1 cellular context compared by ENCODE assay signal in the genomic region with DNA sequence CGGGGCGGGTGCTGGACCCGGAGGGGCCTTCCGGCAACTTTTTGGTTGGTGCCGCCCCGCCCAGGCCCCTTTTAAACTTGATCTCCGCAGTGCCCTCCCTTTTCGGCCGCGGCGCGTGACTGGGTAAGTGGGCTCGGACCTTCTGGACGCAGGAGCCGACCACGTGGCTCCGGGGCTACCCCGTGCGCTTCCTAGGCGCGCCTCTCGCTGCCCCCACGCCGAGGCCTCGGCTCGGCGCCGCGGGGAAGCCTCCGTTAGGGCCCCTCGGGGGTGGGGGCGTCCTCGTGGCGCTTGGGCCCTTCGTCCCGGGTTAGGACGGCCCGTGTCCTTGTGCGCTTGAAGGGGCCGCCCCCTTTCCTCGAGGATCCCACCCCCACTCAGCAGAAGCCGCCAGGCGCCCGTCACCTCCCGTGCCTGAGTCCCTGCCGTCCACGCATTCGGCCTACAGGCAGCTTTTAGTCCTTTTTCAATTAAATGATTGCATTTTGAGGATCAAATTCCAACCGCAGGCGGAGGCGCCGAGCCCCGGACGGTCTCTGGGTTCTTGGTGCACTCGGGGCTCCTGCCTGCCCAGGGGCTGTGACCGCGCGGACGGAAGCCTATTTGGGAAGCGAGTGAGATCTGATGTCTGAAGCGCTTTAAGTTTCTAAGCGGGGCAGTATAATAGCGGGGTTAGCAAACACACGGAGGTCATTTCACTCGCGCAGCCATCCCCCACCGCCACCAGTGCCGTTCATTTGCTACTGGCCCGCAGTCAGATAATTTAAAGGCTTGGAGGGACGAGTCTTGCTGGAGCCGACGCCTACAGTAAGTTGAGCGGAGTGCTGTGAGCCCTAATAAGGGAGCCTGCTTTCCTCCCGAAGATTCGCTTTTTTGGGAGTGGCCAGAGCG.
TF ChIP-seq lines count a peak whose summit lies in the region.

No MANE protein-coding gene starts in this region.

TF ChIP-seq in HepG2, 621 proteins besides CTCF, POLR2A, EP300 and RAD21 (continued from another document and continues in another):
- TF ChIP-seq, protein P1, sequence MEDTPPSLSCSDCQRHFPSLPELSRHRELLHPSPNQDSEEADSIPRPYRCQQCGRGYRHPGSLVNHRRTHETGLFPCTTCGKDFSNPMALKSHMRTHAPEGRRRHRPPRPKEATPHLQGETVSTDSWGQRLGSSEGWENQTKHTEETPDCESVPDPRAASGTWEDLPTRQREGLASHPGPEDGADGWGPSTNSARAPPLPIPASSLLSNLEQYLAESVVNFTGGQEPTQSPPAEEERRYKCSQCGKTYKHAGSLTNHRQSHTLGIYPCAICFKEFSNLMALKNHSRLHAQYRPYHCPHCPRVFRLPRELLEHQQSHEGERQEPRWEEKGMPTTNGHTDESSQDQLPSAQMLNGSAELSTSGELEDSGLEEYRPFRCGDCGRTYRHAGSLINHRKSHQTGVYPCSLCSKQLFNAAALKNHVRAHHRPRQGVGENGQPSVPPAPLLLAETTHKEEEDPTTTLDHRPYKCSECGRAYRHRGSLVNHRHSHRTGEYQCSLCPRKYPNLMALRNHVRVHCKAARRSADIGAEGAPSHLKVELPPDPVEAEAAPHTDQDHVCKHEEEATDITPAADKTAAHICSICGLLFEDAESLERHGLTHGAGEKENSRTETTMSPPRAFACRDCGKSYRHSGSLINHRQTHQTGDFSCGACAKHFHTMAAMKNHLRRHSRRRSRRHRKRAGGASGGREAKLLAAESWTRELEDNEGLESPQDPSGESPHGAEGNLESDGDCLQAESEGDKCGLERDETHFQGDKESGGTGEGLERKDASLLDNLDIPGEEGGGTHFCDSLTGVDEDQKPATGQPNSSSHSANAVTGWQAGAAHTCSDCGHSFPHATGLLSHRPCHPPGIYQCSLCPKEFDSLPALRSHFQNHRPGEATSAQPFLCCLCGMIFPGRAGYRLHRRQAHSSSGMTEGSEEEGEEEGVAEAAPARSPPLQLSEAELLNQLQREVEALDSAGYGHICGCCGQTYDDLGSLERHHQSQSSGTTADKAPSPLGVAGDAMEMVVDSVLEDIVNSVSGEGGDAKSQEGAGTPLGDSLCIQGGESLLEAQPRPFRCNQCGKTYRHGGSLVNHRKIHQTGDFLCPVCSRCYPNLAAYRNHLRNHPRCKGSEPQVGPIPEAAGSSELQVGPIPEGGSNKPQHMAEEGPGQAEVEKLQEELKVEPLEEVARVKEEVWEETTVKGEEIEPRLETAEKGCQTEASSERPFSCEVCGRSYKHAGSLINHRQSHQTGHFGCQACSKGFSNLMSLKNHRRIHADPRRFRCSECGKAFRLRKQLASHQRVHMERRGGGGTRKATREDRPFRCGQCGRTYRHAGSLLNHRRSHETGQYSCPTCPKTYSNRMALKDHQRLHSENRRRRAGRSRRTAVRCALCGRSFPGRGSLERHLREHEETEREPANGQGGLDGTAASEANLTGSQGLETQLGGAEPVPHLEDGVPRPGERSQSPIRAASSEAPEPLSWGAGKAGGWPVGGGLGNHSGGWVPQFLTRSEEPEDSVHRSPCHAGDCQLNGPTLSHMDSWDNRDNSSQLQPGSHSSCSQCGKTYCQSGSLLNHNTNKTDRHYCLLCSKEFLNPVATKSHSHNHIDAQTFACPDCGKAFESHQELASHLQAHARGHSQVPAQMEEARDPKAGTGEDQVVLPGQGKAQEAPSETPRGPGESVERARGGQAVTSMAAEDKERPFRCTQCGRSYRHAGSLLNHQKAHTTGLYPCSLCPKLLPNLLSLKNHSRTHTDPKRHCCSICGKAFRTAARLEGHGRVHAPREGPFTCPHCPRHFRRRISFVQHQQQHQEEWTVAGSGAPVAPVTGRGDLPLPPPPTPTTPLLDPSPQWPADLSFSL (CRISPR knock-in tag; IDR thresholded peaks at IDR 0.05) = 0 out of 2 replicates have a peak, but pooled peaks have one; percentile 20
- TF ChIP-seq CHD2 (IDR thresholded peaks at IDR 0.05; ENCODE audit: low read depth, low read length) = no peak
- no peak; the same call in 1 of the 2 replicates for TF ChIP-seq ZNF253 (CRISPR knock-in tag; IDR thresholded peaks at IDR 0.05; ENCODE audit: borderline replicate concordance)
- TF ChIP-seq, protein P2, sequence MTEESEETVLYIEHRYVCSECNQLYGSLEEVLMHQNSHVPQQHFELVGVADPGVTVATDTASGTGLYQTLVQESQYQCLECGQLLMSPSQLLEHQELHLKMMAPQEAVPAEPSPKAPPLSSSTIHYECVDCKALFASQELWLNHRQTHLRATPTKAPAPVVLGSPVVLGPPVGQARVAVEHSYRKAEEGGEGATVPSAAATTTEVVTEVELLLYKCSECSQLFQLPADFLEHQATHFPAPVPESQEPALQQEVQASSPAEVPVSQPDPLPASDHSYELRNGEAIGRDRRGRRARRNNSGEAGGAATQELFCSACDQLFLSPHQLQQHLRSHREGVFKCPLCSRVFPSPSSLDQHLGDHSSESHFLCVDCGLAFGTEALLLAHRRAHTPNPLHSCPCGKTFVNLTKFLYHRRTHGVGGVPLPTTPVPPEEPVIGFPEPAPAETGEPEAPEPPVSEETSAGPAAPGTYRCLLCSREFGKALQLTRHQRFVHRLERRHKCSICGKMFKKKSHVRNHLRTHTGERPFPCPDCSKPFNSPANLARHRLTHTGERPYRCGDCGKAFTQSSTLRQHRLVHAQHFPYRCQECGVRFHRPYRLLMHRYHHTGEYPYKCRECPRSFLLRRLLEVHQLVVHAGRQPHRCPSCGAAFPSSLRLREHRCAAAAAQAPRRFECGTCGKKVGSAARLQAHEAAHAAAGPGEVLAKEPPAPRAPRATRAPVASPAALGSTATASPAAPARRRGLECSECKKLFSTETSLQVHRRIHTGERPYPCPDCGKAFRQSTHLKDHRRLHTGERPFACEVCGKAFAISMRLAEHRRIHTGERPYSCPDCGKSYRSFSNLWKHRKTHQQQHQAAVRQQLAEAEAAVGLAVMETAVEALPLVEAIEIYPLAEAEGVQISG (CRISPR knock-in tag; IDR thresholded peaks at IDR 0.05) = peak; percentile 77
- TF ChIP-seq ZNF343 (CRISPR knock-in tag; IDR thresholded peaks at IDR 0.05) = 0 out of 2 replicates have a peak, but pooled peaks have one; percentile 38
- TF ChIP-seq ZNF317 (CRISPR knock-in tag; IDR thresholded peaks at IDR 0.05) = peak; percentile 64
- TF ChIP-seq SAFB2 (CRISPR knock-in tag; IDR thresholded peaks at IDR 0.05; ENCODE audit: borderline replicate concordance, low read depth) = no peak
- TF ChIP-seq, protein P3, sequence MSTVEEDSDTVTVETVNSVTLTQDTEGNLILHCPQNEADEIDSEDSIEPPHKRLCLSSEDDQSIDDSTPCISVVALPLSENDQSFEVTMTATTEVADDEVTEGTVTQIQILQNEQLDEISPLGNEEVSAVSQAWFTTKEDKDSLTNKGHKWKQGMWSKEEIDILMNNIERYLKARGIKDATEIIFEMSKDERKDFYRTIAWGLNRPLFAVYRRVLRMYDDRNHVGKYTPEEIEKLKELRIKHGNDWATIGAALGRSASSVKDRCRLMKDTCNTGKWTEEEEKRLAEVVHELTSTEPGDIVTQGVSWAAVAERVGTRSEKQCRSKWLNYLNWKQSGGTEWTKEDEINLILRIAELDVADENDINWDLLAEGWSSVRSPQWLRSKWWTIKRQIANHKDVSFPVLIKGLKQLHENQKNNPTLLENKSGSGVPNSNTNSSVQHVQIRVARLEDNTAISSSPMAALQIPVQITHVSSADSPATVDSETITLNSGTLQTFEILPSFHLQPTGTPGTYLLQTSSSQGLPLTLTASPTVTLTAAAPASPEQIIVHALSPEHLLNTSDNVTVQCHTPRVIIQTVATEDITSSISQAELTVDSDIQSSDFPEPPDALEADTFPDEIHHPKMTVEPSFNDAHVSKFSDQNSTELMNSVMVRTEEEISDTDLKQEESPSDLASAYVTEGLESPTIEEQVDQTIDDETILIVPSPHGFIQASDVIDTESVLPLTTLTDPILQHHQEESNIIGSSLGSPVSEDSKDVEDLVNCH (CRISPR knock-in tag; IDR thresholded peaks at IDR 0.05) = 0 out of 2 replicates have a peak, but pooled peaks have one; percentile 65
- no peak; the same call in none of the 2 replicates for TF ChIP-seq HNF4A (CRISPR knock-in tag; IDR thresholded peaks at IDR 0.05)
- no peak for TF ChIP-seq MZF1 (CRISPR knock-in tag; IDR thresholded peaks at IDR 0.05; ENCODE audit: borderline replicate concordance)
- no peak for TF ChIP-seq KDM3A (CRISPR knock-in tag; IDR thresholded peaks at IDR 0.05; ENCODE audit: low read depth)
- no peak for TF ChIP-seq GTF2F1 (IDR thresholded peaks at IDR 0.05; ENCODE audit: low read length)
- peak; percentile 66; the same call in 1 of the 2 replicates for TF ChIP-seq ZSCAN9 (CRISPR knock-in tag; IDR thresholded peaks at IDR 0.05; ENCODE audit: borderline replicate concordance)
- peak; percentile 70 for TF ChIP-seq ZMYM4 (CRISPR knock-in tag; IDR thresholded peaks at IDR 0.05)
- no peak for TF ChIP-seq ZNF510 (CRISPR knock-in tag; IDR thresholded peaks at IDR 0.05; ENCODE audit: low read depth)
- no peak; the same call in 1 of the 2 replicates for TF ChIP-seq ZNF772 (CRISPR knock-in tag; IDR thresholded peaks at IDR 0.05)
- TF ChIP-seq SMARCC2 (IDR thresholded peaks at IDR 0.05) = no peak
- TF ChIP-seq ZKSCAN8 (CRISPR knock-in tag; IDR thresholded peaks at IDR 0.05; ENCODE audit: borderline replicate concordance) = no peak
- no peak for TF ChIP-seq KLF9 (CRISPR knock-in tag; IDR thresholded peaks at IDR 0.05; ENCODE audit: low read depth)
- no peak for TF ChIP-seq ZBTB21 (CRISPR knock-in tag; IDR thresholded peaks at IDR 0.05)
- 0 out of 2 replicates have a peak, but pooled peaks have one; percentile 46 for TF ChIP-seq ZFAT (CRISPR knock-in tag; conservative IDR thresholded peaks at IDR 0.05)
- peak; percentile 66; the same call in 1 of the 2 replicates for TF ChIP-seq KLF6 (CRISPR knock-in tag; IDR thresholded peaks at IDR 0.05)
- TF ChIP-seq ZNF598 (CRISPR knock-in tag; IDR thresholded peaks at IDR 0.05; ENCODE audit: borderline replicate concordance) = 0 out of 2 replicates have a peak, but pooled peaks have one; percentile 60
- TF ChIP-seq BRCA1 (CRISPR knock-in tag; IDR thresholded peaks at IDR 0.05) = peak; percentile 85; the same call in 1 of the 2 replicates
- 0 out of 2 replicates have a peak, but pooled peaks have one; percentile 24 for TF ChIP-seq ZNF678 (CRISPR knock-in tag; IDR thresholded peaks at IDR 0.05)
- TF ChIP-seq CREM (IDR thresholded peaks at IDR 0.05) = 0 out of 2 replicates have a peak, but pooled peaks have one; percentile 26
- no peak for TF ChIP-seq CREM (CRISPR knock-in tag; IDR thresholded peaks at IDR 0.05)
- TF ChIP-seq ZNF7 (CRISPR knock-in tag; IDR thresholded peaks at IDR 0.05) = no peak
- TF ChIP-seq ZNF746 (CRISPR knock-in tag; IDR thresholded peaks at IDR 0.05) = 0 out of 2 replicates have a peak, but pooled peaks have one; percentile 6
- TF ChIP-seq ZNF660 (CRISPR knock-in tag; IDR thresholded peaks at IDR 0.05; ENCODE audit: borderline replicate concordance, low read depth) = no peak
- TF ChIP-seq KMT2B (CRISPR knock-in tag; IDR thresholded peaks at IDR 0.05) = peak; percentile 78
- no peak for TF ChIP-seq KDM6A (CRISPR knock-in tag; IDR thresholded peaks at IDR 0.05; ENCODE audit: low read depth)
- no peak for TF ChIP-seq KAT7 (CRISPR knock-in tag; IDR thresholded peaks at IDR 0.05; ENCODE audit: borderline replicate concordance)
- TF ChIP-seq, protein P4, sequence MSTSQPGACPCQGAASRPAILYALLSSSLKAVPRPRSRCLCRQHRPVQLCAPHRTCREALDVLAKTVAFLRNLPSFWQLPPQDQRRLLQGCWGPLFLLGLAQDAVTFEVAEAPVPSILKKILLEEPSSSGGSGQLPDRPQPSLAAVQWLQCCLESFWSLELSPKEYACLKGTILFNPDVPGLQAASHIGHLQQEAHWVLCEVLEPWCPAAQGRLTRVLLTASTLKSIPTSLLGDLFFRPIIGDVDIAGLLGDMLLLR (CRISPR knock-in tag; IDR thresholded peaks at IDR 0.05) = peak; percentile 57
- TF ChIP-seq U2AF1 (optimal IDR thresholded peaks at IDR 0.05; ENCODE audit: low read depth, low read length) = peak; percentile 19
- TF ChIP-seq NR2F1 (CRISPR knock-in tag; IDR thresholded peaks at IDR 0.05) = no peak
- TF ChIP-seq ZNF644 (CRISPR knock-in tag; IDR thresholded peaks at IDR 0.05; ENCODE audit: low read depth) = no peak
- TF ChIP-seq ZNF549 (CRISPR knock-in tag; IDR thresholded peaks at IDR 0.05) = no peak
- TF ChIP-seq HMG20B (CRISPR knock-in tag; conservative IDR thresholded peaks at IDR 0.05) = no peak
- TF ChIP-seq, protein P5, sequence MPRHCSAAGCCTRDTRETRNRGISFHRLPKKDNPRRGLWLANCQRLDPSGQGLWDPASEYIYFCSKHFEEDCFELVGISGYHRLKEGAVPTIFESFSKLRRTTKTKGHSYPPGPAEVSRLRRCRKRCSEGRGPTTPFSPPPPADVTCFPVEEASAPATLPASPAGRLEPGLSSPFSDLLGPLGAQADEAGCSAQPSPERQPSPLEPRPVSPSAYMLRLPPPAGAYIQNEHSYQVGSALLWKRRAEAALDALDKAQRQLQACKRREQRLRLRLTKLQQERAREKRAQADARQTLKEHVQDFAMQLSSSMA (CRISPR knock-in tag; IDR thresholded peaks at IDR 0.05) = no peak
- no peak for TF ChIP-seq SNAI1 (CRISPR knock-in tag; IDR thresholded peaks at IDR 0.05; ENCODE audit: borderline replicate concordance)
- peak; percentile 86; the same call in 1 of the 2 replicates for TF ChIP-seq ZNF260 (CRISPR knock-in tag; IDR thresholded peaks at IDR 0.05; ENCODE audit: borderline replicate concordance, low read depth)
- TF ChIP-seq, protein P6, sequence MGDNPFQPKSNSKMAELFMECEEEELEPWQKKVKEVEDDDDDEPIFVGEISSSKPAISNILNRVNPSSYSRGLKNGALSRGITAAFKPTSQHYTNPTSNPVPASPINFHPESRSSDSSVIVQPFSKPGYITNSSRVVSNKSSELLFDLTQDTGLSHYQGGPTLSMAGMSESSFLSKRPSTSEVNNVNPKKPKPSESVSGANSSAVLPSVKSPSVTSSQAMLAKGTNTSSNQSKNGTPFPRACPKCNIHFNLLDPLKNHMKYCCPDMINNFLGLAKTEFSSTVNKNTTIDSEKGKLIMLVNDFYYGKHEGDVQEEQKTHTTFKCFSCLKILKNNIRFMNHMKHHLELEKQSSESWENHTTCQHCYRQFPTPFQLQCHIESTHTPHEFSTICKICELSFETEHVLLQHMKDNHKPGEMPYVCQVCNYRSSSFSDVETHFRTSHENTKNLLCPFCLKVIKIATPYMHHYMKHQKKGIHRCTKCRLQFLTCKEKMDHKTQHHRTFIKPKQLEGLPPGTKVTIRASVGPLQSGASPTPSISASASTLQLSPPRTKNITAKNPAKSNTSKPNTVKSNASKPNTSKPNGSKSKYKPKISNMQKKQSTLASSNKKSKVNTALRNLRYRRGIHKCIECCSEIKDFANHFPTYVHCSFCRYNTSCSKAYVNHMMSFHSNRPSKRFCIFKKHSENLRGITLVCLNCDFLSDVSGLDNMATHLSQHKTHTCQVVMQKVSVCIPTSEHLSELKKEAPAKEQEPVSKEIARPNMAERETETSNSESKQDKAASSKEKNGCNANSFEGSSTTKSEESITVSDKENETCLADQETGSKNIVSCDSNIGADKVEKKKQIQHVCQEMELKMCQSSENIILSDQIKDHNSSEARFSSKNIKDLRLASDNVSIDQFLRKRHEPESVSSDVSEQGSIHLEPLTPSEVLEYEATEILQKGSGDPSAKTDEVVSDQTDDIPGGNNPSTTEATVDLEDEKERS (CRISPR knock-in tag; IDR thresholded peaks at IDR 0.05) = no peak
